Comparison of ENCODE assay signal across 8 cellular contexts in genomic region chr6:89433637-89434499, GRCh38. TPM values are rescaled to one million over a fixed set of nuclear protein-coding genes. Genes with fewer than 3 reads are reported as not detected.
DNase-seq lines count a peak whose midpoint lies in the region; ATAC-seq and TF ChIP-seq lines count a peak whose summit lies in the region.

No MANE protein-coding gene starts in this region.

- peaks cover 10 to 14% of the 10 kb centered on the region in 2 donors for H3K4me1 ChIP-seq in neuronal stem cell (ENCODE audit: control insufficient read depth in 2 of 2, insufficient read depth in 1 of 2, low read depth in 1 of 2, low read length in 2 of 2)

- H4K8ac ChIP-seq in neuronal stem cell (ENCODE audit: low read depth, low read length), result no peak overlapping the region

- no peaks in the 10 kb centered on the region for H3K27me3 ChIP-seq in neuronal stem cell (ENCODE audit: control insufficient read depth in 3 of 3, insufficient read depth in 3 of 3, low read depth in 1 of 3, low read length in 3 of 3)

- peak overlapping the region; percentile 68 for H2BK5ac ChIP-seq in neuronal stem cell (ENCODE audit: low read length)

- peak overlapping the region; percentile 71 for H3K4me2 ChIP-seq in neuronal stem cell (ENCODE audit: insufficient read depth, low read length, poor library complexity, severe bottlenecking)

- peak overlapping the region; percentile 9 for H3K23ac ChIP-seq in neuronal stem cell (ENCODE audit: low read depth, low read length, poor library complexity)

- H3K18ac ChIP-seq in neuronal stem cell (ENCODE audit: low read length), result peak overlapping the region; percentile 96

- H3K4me1 Mint-ChIP-seq in activated T-cell treated with anti-CD3 and anti-CD28 coated beads, Interleukin-2, amount 50 U/mL, for 24 hours (ENCODE audit: low read depth), result peaks cover 23% of the 10 kb centered on the region
- H3K4me1 Mint-ChIP-seq in HFFc6 (ENCODE audit: low read depth), result no peaks in the 10 kb centered on the region

- H3K9me3 Mint-ChIP-seq in activated T-cell treated with anti-CD3 and anti-CD28 coated beads, Interleukin-2, amount 50 U/mL, for 24 hours, result no peaks in the 10 kb centered on the region
- no peaks in the 10 kb centered on the region for H3K9me3 Mint-ChIP-seq in HFFc6

- peak; percentile 44 for DNase-seq in DMS153 treated with DMSO at 0.1 percent for 48 hours (lab: John Stamatoyannopoulos, UW; ENCODE audit: unreplicated experiment)
- DNase-seq in NCI-H2107 (lab: John Stamatoyannopoulos, UW), result peak; percentile 22
- DNase-seq in activated T-cell treated with anti-CD3 and anti-CD28 coated beads, Interleukin-2, amount 50 U/mL, for 24 hours, result peak; percentile 61
- no peak for DNase-seq in fibroblast of the aortic adventitia (ENCODE audit: low read depth)
- DNase-seq in neuronal stem cell (ENCODE audit: low spot score), result no peak
- no peak for DNase-seq in GDM1 (lab: John Stamatoyannopoulos, UW)
- DNase-seq in HFFc6, result no peak

- ATAC-seq in GM21786 (IDR thresholded peaks at IDR 0.05; ENCODE audit: unreplicated experiment), result peak; percentile 41

- peaks cover 2% of the 10 kb centered on the region for H3K36me3 Mint-ChIP-seq in activated T-cell treated with anti-CD3 and anti-CD28 coated beads, Interleukin-2, amount 50 U/mL, for 24 hours (ENCODE audit: low read depth)
- no peaks in the 10 kb centered on the region for H3K36me3 Mint-ChIP-seq in HFFc6 (ENCODE audit: low read depth)

- H2BK120ac ChIP-seq in neuronal stem cell (ENCODE audit: low read depth, low read length), result no peak overlapping the region

- no peak overlapping the region for H4K91ac ChIP-seq in neuronal stem cell (ENCODE audit: low read depth, low read length, poor library complexity)

- no CpG with 5 or more reads among the region's 35 CpGs for WGBS in neuronal stem cell (ENCODE audit: extremely low coverage in 2 of 2, insufficient read length in 2 of 2, insufficient replicate concordance in 1 of 2), 2 donors

- H3K9me3 ChIP-seq in neuronal stem cell (replicated peaks in 1 of 2; ENCODE audit: control insufficient read depth in 2 of 2, insufficient read depth in 1 of 2, low read depth in 1 of 2, low read length in 2 of 2), result no peaks in the 10 kb centered on the region

- peak overlapping the region; percentile 47 for H3K27ac Mint-ChIP-seq in activated T-cell treated with anti-CD3 and anti-CD28 coated beads, Interleukin-2, amount 50 U/mL, for 24 hours
- H3K27ac Mint-ChIP-seq in HFFc6, result no peak overlapping the region

- H2BK12ac ChIP-seq in neuronal stem cell (ENCODE audit: low read length), result no peak overlapping the region

- H3K14ac ChIP-seq in neuronal stem cell (ENCODE audit: low read length), result no peak overlapping the region

- H3K36me3 ChIP-seq in neuronal stem cell (replicated peaks in 1 of 2; ENCODE audit: control insufficient read depth in 2 of 2, insufficient read depth in 2 of 2, low read length in 2 of 2), result no peaks in the 10 kb centered on the region

- H3K27ac ChIP-seq in neuronal stem cell (replicated peaks; ENCODE audit: low read length), result no peak overlapping the region

- H3K4me3 ChIP-seq in fibroblast of the aortic adventitia (ENCODE audit: low read depth, low read length) (peak overlapping the region; percentile 62), neuronal stem cell (ENCODE audit: low read length in 2 of 2) (peak overlapping the region; percentile 64 to 94)

- no peaks in the 10 kb centered on the region for H3K79me1 ChIP-seq in neuronal stem cell (ENCODE audit: low read depth, low read length)

- H2BK15ac ChIP-seq in neuronal stem cell (ENCODE audit: low read length), result no peak overlapping the region

- no peak overlapping the region for H3K9ac ChIP-seq in neuronal stem cell (ENCODE audit: low read depth, low read length, poor library complexity)

- peak overlapping the region; percentile 15 for H2AK5ac ChIP-seq in neuronal stem cell (ENCODE audit: low read depth, low read length)

- peak overlapping the region; percentile 77 for H3K4me3 Mint-ChIP-seq in activated T-cell treated with anti-CD3 and anti-CD28 coated beads, Interleukin-2, amount 50 U/mL, for 24 hours
- no peak overlapping the region for H3K4me3 Mint-ChIP-seq in HFFc6

- no peak overlapping the region for H3K4ac ChIP-seq in neuronal stem cell (ENCODE audit: low read length)

- peaks cover 3% of the 10 kb centered on the region for H3K27me3 Mint-ChIP-seq in activated T-cell treated with anti-CD3 and anti-CD28 coated beads, Interleukin-2, amount 50 U/mL, for 24 hours
- H3K27me3 Mint-ChIP-seq in HFFc6 (ENCODE audit: insufficient read depth), result peaks cover 24% of the 10 kb centered on the region

- H2AFZ ChIP-seq in neuronal stem cell (ENCODE audit: low read length), result peak overlapping the region; percentile 94

- TF ChIP-seq CTCF in fibroblast of the aortic adventitia (IDR thresholded peaks at IDR 0.05; ENCODE audit: insufficient read depth, low read length) (no peak), HFFc6 (IDR thresholded peaks at IDR 0.05) (no peak)

RNA-seq across cellular contexts. Expression of gene ANKRD6, which starts 0.9 kb away (rescaled TPM):
- total RNA-seq in fibroblast of the aortic adventitia (ENCODE audit: low replicate concordance), result 14.6 and 18.1 TPM in 2 replicates
- 23.8 TPM for polyA plus RNA-seq in neuronal stem cell (2013, experiment 1 of 2)
- polyA plus RNA-seq in neuronal stem cell (2013, experiment 2 of 2), result 25.7 TPM
- not detected for total RNA-seq in HFFc6 (2021; fragmentation: NEBNext Ultra II Directional; extraction: Animal tissue kit (Norgen Biotek cat#: 25700))

RNA-seq across cellular contexts. Expression of gene RRAGD, which starts 21.8 kb away (rescaled TPM):
- total RNA-seq in fibroblast of the aortic adventitia (ENCODE audit: low replicate concordance), result 1.4 and 15.1 TPM in 2 replicates
- polyA plus RNA-seq in neuronal stem cell (2013, experiment 1 of 2), result 7.7 TPM
- 7.7 TPM for polyA plus RNA-seq in neuronal stem cell (2013, experiment 2 of 2)
- not detected for total RNA-seq in HFFc6 (2021; fragmentation: NEBNext Ultra II Directional; extraction: Animal tissue kit (Norgen Biotek cat#: 25700))

Comparison
In these comparisons a context has a peak if more than half of its experiments do, and no peak if none do; other contexts are left out.
1. DNase-seq: peak in DMS153 treated with DMSO at 0.1 percent for 48 hours (single experiment), NCI-H2107 (single experiment) and activated T-cell treated with anti-CD3 and anti-CD28 coated beads, Interleukin-2, amount 50 U/mL, for 24 hours (single experiment); none in fibroblast of the aortic adventitia (single experiment), neuronal stem cell (single experiment), GDM1 (single experiment) and HFFc6 (single experiment).
2. RNA of gene ANKRD6, which starts 0.9 kb away (total RNA-seq): 14.6 to 18.1 TPM in fibroblast of the aortic adventitia; not detected in HFFc6; every median in the first group is over 10 times any median in the second.